ENCODE assay signal across 18 cellular contexts in genomic region chr15:96171842-96172241, GRCh38.
DNase-seq lines count a peak whose midpoint lies in the region; ATAC-seq and TF ChIP-seq lines count a peak whose summit lies in the region.
"Had no signal": no experiment of that assay in that cellular context is flagged by ENCODE, and none has a peak within 500 bp of the region (broad histone marks: within the 10 kb centered on the region; RNA-seq: fewer than 3 reads in every experiment).

No MANE protein-coding gene starts in this region.

- H3K9me1 ChIP-seq in IMR-90 (ENCODE audit: insufficient read depth, low read length): no peaks in the 10 kb centered on the region

- no peak overlapping the region for H4K91ac ChIP-seq in IMR-90 (ENCODE audit: insufficient read depth, low read depth, low read length)

- no peak overlapping the region for H2BK120ac ChIP-seq in IMR-90 (ENCODE audit: low read depth, low read length)

- TF ChIP-seq CTCF in IMR-90 (conservative IDR thresholded peaks at IDR 0.05; ENCODE audit: low read depth, low read length): no peak
- no peak for TF ChIP-seq CTCF in endodermal cell (conservative IDR thresholded peaks at IDR 0.05)
- TF ChIP-seq CTCF in GM13976 (IDR thresholded peaks at IDR 0.05; ENCODE audit: borderline replicate concordance, control extremely low read depth, extremely low read depth, insufficient read depth, missing control alignments): no peak

- H3K27me3 ChIP-seq in IMR-90 (ENCODE audit: control insufficient read depth, insufficient read depth, low read length) (no peaks in the 10 kb centered on the region), endodermal cell (ENCODE audit: control insufficient read depth, insufficient read depth, low read length, poor library complexity, severe bottlenecking) (no peaks in the 10 kb centered on the region)
- H3K27me3 ChIP-seq: right atrium auricular region had no signal

- CTCF ChIA-PET in IMR-90 (lab: Yijun Ruan, JAX): no interaction called here

- H4K8ac ChIP-seq in IMR-90 (ENCODE audit: low read depth in 2 of 2, low read length in 2 of 2): no peak overlapping the region

- H3K4me1 ChIP-seq in IMR-90 (ENCODE audit: control insufficient read depth, insufficient read depth, low read length) (peaks cover 2% of the 10 kb centered on the region; the same call in 1 of the 2 replicates), endodermal cell (ENCODE audit: control insufficient read depth, insufficient read depth, low read length) (no peaks in the 10 kb centered on the region)
- H3K4me1 ChIP-seq: right atrium auricular region had no signal

- no peak overlapping the region for H3K23ac ChIP-seq in IMR-90 (ENCODE audit: low read depth, low read length)

- H3K36me3 Mint-ChIP-seq in endodermal cell (ENCODE audit: low read depth): peaks cover 10% of the 10 kb centered on the region
- H3K36me3 Mint-ChIP-seq: CD4-positive, CD25-positive, alpha-beta regulatory T cell; natural killer cell had no signal

- in situ Hi-C loops in IMR-90 (cut with MboI; ENCODE audit: low sequenced_read_pairs) (no loop called here), GM13976 (cut with MboI; ENCODE audit: low sequenced_read_pairs, unreplicated experiment) (no loop called here), KBM-7 (cut with MboI; ENCODE audit: low pct_unique_long_range_greater_than_20kb, low sequenced_read_pairs) (no loop called here)

- no peak overlapping the region for H3K27ac Mint-ChIP-seq in endodermal cell
- H3K27ac Mint-ChIP-seq: activated T-cell treated with anti-CD3 and anti-CD28 coated beads, Interleukin-2, amount 50 U/mL, for 72 hours; CD4-positive, CD25-positive, alpha-beta regulatory T cell; natural killer cell had no signal

- H3K36me3 ChIP-seq in IMR-90 (ENCODE audit: control insufficient read depth, insufficient read depth, low read length) (no peaks in the 10 kb centered on the region; the same call in 1 of the 2 replicates), endodermal cell (ENCODE audit: control insufficient read depth, insufficient read depth, low read length) (no peaks in the 10 kb centered on the region)
- H3K36me3 ChIP-seq: right atrium auricular region had no signal

- peak; percentile 19 for DNase-seq in IMR-90
- DNase-seq in endodermal cell: peak; percentile 67
- DNase-seq in left lobe of liver (ENCODE audit: low spot score): peak; percentile 74
- DNase-seq in GM13976 (ENCODE audit: low spot score): no peak
- no peak for DNase-seq in ureter (ENCODE audit: low spot score)
- no peak for DNase-seq in KBM-7
- DNase-seq: activated CD4-positive, alpha-beta T cell treated with anti-CD3 and anti-CD28 coated beads, Interleukin-2, amount 50 U/mL, for 48 hours; activated T-cell treated with anti-CD3 and anti-CD28 coated beads, Interleukin-2, amount 50 U/mL, for 72 hours; CD4-positive, CD25-positive, alpha-beta regulatory T cell; HCEC 1CT; natural killer cell; NCI-H2081 treated with DMSO at 0.1 percent for 48 hours; NCI-H526 had no signal

- peak; percentile 63 for ATAC-seq in IMR-90 (ENCODE audit: low read depth)
- ATAC-seq in left lobe of liver: peak; percentile 77
- no peak for ATAC-seq in HG02763 (IDR thresholded peaks at IDR 0.05; ENCODE audit: unreplicated experiment)
- ATAC-seq: activated T-cell treated with anti-CD3 and anti-CD28 coated beads, Interleukin-2, amount 50 U/mL, for 72 hours; esophagus mucosa; natural killer cell had no signal

- no peak overlapping the region for H2BK15ac ChIP-seq in IMR-90 (ENCODE audit: low read depth, low read length)

- H3K18ac ChIP-seq in IMR-90 (ENCODE audit: low read depth, low read length): no peak overlapping the region

- intact Hi-C loops in IMR-90 (cut with micrococcal nuclease): loop anchor here (10.0 kb wide), 1 partner anchor 887 kb away; no protein-coding TSS in a partner anchor

- H2AFZ ChIP-seq in IMR-90 (replicated peaks; ENCODE audit: low read length, poor library complexity): no peak overlapping the region

- H3K4me3 ChIP-seq in IMR-90 (ENCODE audit: insufficient read depth, low read depth, low read length) (no peak overlapping the region), endodermal cell (ENCODE audit: low read length) (peak overlapping the region; percentile 55)
- H3K4me3 ChIP-seq: lung, right atrium auricular region, SK-N-MC had no signal

- H2AK9ac ChIP-seq in IMR-90 (replicated peaks; ENCODE audit: low read depth, low read length, poor library complexity): no peak overlapping the region

- POLR2A ChIA-PET in IMR-90 (lab: Charles Lee; ENCODE audit: unreplicated experiment): no interaction called here

- WGBS in IMR-90 (ENCODE audit: extremely low coverage in 2 of 2, insufficient read length in 1 of 2), 2 experiments: no CpG with 5 or more reads among the region's 4 CpGs
- 43 to 60% methylated on average over 1 to 4 of the region's 4 CpGs for WGBS in endodermal cell (ENCODE audit: insufficient coverage in 1 of 2, insufficient read length in 1 of 2), 2 experiments

- H4K5ac ChIP-seq in IMR-90 (ENCODE audit: low read depth, low read length): no peak overlapping the region

- no peak for TF ChIP-seq RAD21 in IMR-90 (IDR thresholded peaks at IDR 0.05; ENCODE audit: low read length)

- H3K9ac ChIP-seq in IMR-90 (ENCODE audit: low read depth, low read length) (no peak overlapping the region), endodermal cell (ENCODE audit: extremely low read depth, low read length, poor library complexity, severe bottlenecking) (peak overlapping the region; percentile 15)

- no peak overlapping the region for H2BK5ac ChIP-seq in IMR-90 (ENCODE audit: low read depth, low read length, poor library complexity, severe bottlenecking)

- dilution Hi-C loops in IMR-90 (cut with HindIII; ENCODE audit: low sequenced_read_pairs, unreplicated experiment): no loop called here

- TF ChIP-seq POLR2A in IMR-90 (IDR thresholded peaks at IDR 0.05; ENCODE audit: low read depth, low read length): no peak

- no peaks in the 10 kb centered on the region for H4K20me1 ChIP-seq in IMR-90 (ENCODE audit: insufficient read depth, low read length)

- H3K4ac ChIP-seq in IMR-90 (ENCODE audit: low read depth, low read length): no peak overlapping the region

- H3K27me3 Mint-ChIP-seq in endodermal cell (ENCODE audit: insufficient read depth): peaks cover 14% of the 10 kb centered on the region
- H3K27me3 Mint-ChIP-seq: CD4-positive, CD25-positive, alpha-beta regulatory T cell had no signal

- no peak overlapping the region for H3K4me3 Mint-ChIP-seq in endodermal cell
- H3K4me3 Mint-ChIP-seq: activated T-cell treated with anti-CD3 and anti-CD28 coated beads, Interleukin-2, amount 50 U/mL, for 72 hours; CD4-positive, CD25-positive, alpha-beta regulatory T cell; natural killer cell had no signal

- no peak overlapping the region for H3K14ac ChIP-seq in IMR-90 (replicated peaks; ENCODE audit: low read depth, low read length)

- no peak overlapping the region for H3K56ac ChIP-seq in IMR-90 (ENCODE audit: extremely low read depth, insufficient read depth, low read length)

- H3K4me1 Mint-ChIP-seq in endodermal cell: peaks cover 5% of the 10 kb centered on the region
- H3K4me1 Mint-ChIP-seq: CD4-positive, CD25-positive, alpha-beta regulatory T cell; natural killer cell had no signal

- H3K9me3 ChIP-seq in IMR-90 (ENCODE audit: control insufficient read depth, insufficient read depth, low read length) (no peaks in the 10 kb centered on the region), endodermal cell (ENCODE audit: control insufficient read depth, low read length) (peaks cover 19% of the 10 kb centered on the region)
- H3K9me3 ChIP-seq: right atrium auricular region had no signal

- H3K9me3 Mint-ChIP-seq in endodermal cell: peaks cover 20% of the 10 kb centered on the region
- H3K9me3 Mint-ChIP-seq: natural killer cell had no signal

- no peak overlapping the region for H3K27ac ChIP-seq in IMR-90 (ENCODE audit: insufficient read depth, low read length)
- peak overlapping the region; percentile 27 for H3K27ac ChIP-seq in endodermal cell (ENCODE audit: low read depth, low read length)
- H3K27ac ChIP-seq: right atrium auricular region, SK-N-MC had no signal

- BruUV-seq in IMR-90 (replicated peaks; lab: Mats Ljungman, UMichigan): no TSS peak

- no peak overlapping the region for H2AK5ac ChIP-seq in IMR-90 (ENCODE audit: low read depth, low read length)

- H3K4me2 ChIP-seq in IMR-90 (ENCODE audit: low read depth, low read length): no peak overlapping the region

- H2BK20ac ChIP-seq in IMR-90 (ENCODE audit: low read depth, low read length): no peak overlapping the region

- no peaks in the 10 kb centered on the region for H3K79me1 ChIP-seq in IMR-90 (ENCODE audit: low read depth in 1 of 2, low read length in 2 of 2)

TF ChIP-seq in IMR-90, 13 proteins besides CTCF, POLR2A, EP300 and RAD21 (continues in another document):
- TF ChIP-seq ELK1 (IDR thresholded peaks at IDR 0.05; ENCODE audit: borderline replicate concordance, low read depth, low read length) (no peak), MXI1 (IDR thresholded peaks at IDR 0.05; ENCODE audit: borderline replicate concordance, low read depth, low read length) (no peak), BHLHE40 (IDR thresholded peaks at IDR 0.05; ENCODE audit: low read depth, low read length) (no peak), USF2 (IDR thresholded peaks at IDR 0.05; ENCODE audit: low read depth, low read length) (no peak), CEBPB (IDR thresholded peaks at IDR 0.05; ENCODE audit: low read depth, low read length) (no peak), NFE2L2 (IDR thresholded peaks at IDR 0.05; ENCODE audit: low read depth, low read length) (no peak), CHD1 (IDR thresholded peaks at IDR 0.05; ENCODE audit: low read depth, low read length) (no peak), RCOR1 (IDR thresholded peaks at IDR 0.05; ENCODE audit: insufficient replicate concordance, low read length) (no peak), FOS (IDR thresholded peaks at IDR 0.05; ENCODE audit: low read depth, low read length) (no peak), MAFK (IDR thresholded peaks at IDR 0.05; ENCODE audit: low read depth, low read length) (no peak), MAZ (IDR thresholded peaks at IDR 0.05; ENCODE audit: borderline replicate concordance, low read depth, low read length) (no peak)

Comparison
In these comparisons a context has a peak if more than half of its experiments do, and no peak if none do; other contexts are left out.
1. DNase-seq: peak in IMR-90 (single experiment), endodermal cell (single experiment) and left lobe of liver (single experiment); none in GM13976 (single experiment), ureter (single experiment) and KBM-7 (single experiment).